ENCODE assay signal across 17 cellular contexts in the genomic region with DNA sequence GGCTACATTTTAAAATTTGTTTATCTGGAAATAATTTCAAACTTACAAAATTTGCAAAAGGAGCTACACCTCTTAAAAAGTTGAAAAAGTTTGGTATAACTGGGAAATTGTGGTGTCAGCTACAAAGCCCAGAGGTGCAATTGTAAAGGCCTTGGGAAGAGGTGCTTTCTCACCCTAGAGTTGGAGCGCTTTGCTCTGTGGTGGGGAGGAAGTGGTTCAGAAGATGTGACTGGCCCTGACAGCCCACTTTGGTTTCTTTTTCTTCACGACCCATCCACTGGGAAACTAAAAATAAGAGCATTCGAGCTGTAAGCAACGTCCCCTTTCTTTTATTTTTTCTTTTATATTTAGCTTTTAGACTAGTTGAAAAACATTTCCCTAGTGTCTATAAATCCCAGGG.
A peak's percentile ranks its signal among the peaks of the same experiment; 100 is the strongest.
DNase-seq lines count a peak whose midpoint lies in the region; ATAC-seq and TF ChIP-seq lines count a peak whose summit lies in the region.
"Had no signal": no experiment of that assay in that cellular context is flagged by ENCODE, and none has a peak within 500 bp of the region (broad histone marks: within the 10 kb centered on the region; RNA-seq: fewer than 3 reads in every experiment).

No MANE protein-coding gene starts in this region.

- H3K27ac ChIP-seq in PC-9, result no peak overlapping the region
- H3K27ac ChIP-seq: cardiac muscle cell, SK-N-MC had no signal

- H4K20me1 ChIP-seq in PC-9 (ENCODE audit: insufficient read depth), result no peaks in the 10 kb centered on the region

- no peak overlapping the region for H2AFZ ChIP-seq in PC-9

- no TSS peak for BruUV-seq in PC-9 (replicated peaks; lab: Mats Ljungman, UMichigan)

- H3K9me3 ChIP-seq in PC-9 (ENCODE audit: insufficient read depth, low read depth), result no peaks in the 10 kb centered on the region

- H3K4me1 ChIP-seq in PC-9 (replicated peaks; ENCODE audit: insufficient read depth), result no peaks in the 10 kb centered on the region

- POLR2A ChIA-PET in PC-9 (lab: Charles Lee; ENCODE audit: unreplicated experiment), result no interaction called here

- intact Hi-C loops in PC-9 (cut with micrococcal nuclease; ENCODE audit: unreplicated experiment), result no loop called here

- CTCF ChIA-PET in PC-9 (lab: Charles Lee), result no interaction called here

- H3K27me3 ChIP-seq in PC-9 (ENCODE audit: insufficient read depth, low read depth), result no peaks in the 10 kb centered on the region

- no peaks in the 10 kb centered on the region for H3K79me2 ChIP-seq in PC-9 (ENCODE audit: low read depth)

- H3F3A ChIP-seq in PC-9 (ENCODE audit: insufficient read depth, low read depth), result no peaks in the 10 kb centered on the region

- H3K9me2 ChIP-seq in PC-9 (ENCODE audit: insufficient read depth), result no peaks in the 10 kb centered on the region

- no peaks in the 10 kb centered on the region for H3K36me3 ChIP-seq in PC-9 (ENCODE audit: low read depth)
- H3K36me3 ChIP-seq: cardiac muscle cell had no signal

- TF ChIP-seq CTCF in PC-9 (conservative IDR thresholded peaks at IDR 0.05), result no peak

- no peak overlapping the region for H3K4me3 ChIP-seq in Jurkat, Clone E6-1 (ENCODE audit: low read length)
- H3K4me3 ChIP-seq in PC-9, result no peak overlapping the region
- H3K4me3 ChIP-seq: cardiac muscle cell, SK-N-MC had no signal

- peak; percentile 92 for ATAC-seq in GM18498 (IDR thresholded peaks at IDR 0.05; ENCODE audit: unreplicated experiment)
- peak; percentile 88 for ATAC-seq in GM19467 (IDR thresholded peaks at IDR 0.05; ENCODE audit: unreplicated experiment)
- ATAC-seq in HG02885 (IDR thresholded peaks at IDR 0.05; ENCODE audit: poor library complexity, unreplicated experiment), result peak; percentile 90
- ATAC-seq: activated naive CD4-positive, alpha-beta T cell treated with anti-CD3 and anti-CD28 coated beads, Interleukin-2, amount 50 U/mL, for 72 hours; stimulated activated effector memory CD8-positive, alpha-beta T cell treated with anti-CD3 and anti-CD28 coated beads, Interleukin-12 subunit alpha, Interleukin-12 subunit beta, amount 100 ng/mL, for 72 hours had no signal

- H3K4me2 ChIP-seq in PC-9, result no peak overlapping the region

- DNase-seq in Jurkat, Clone E6-1 (ENCODE audit: low read depth, low spot score), result peak; percentile 12
- DNase-seq in UCSD-AML1 (lab: John Stamatoyannopoulos, UW; ENCODE audit: unreplicated experiment) (no peak), PC-9 (no peak), AG08396 (ENCODE audit: low spot score) (no peak), OCI-M2 (lab: John Stamatoyannopoulos, UW; ENCODE audit: unreplicated experiment) (no peak)
- DNase-seq: activated CD8-positive, alpha-beta memory T cell treated with anti-CD3 and anti-CD28 coated beads, Interleukin-2, amount 50 U/mL, for 4 hours; DMS79 treated with DMSO at 0.1 percent for 48 hours; endodermal cell; GOT3; stimulated activated CD4-positive, alpha-beta T cell treated with anti-CD3 and anti-CD28 coated beads, Interleukin-1b, Interleukin-23, amount 100 ng/mL, for 48 hours had no signal
